10 cellular contexts compared by ENCODE assay signal in the genomic region with DNA sequence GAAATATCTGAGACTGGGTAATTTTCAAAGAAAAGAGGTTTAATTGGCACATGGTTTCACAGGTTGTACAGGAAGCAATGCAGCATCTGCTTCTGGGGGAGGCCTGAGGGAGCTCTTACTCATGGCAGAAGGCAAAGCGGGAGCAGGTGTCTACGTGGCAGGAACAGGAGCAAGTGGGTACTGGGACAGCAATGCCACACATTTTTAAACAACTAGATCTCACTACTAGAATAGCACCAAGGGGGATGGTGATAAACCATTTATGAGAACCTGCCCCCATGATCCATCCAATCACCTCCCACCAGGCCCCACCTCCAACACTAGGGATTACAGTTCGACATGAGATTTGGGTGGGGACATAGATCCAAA. TPM values are rescaled to one million over a fixed set of nuclear protein-coding genes. Genes with fewer than 3 reads are reported as not detected.
DNase-seq lines count a peak whose midpoint lies in the region; ATAC-seq and TF ChIP-seq lines count a peak whose summit lies in the region.
"Had no signal": no experiment of that assay in that cellular context is flagged by ENCODE, and none has a peak within 500 bp of the region (broad histone marks: within the 10 kb centered on the region; RNA-seq: fewer than 3 reads in every experiment).

No MANE protein-coding gene starts in this region.

- no peaks in the 10 kb centered on the region for H3K4me1 ChIP-seq in mesendoderm (ENCODE audit: control insufficient read depth, low read depth, low read length)

- peak; percentile 9 for DNase-seq in activated CD4-positive, alpha-beta T cell treated with anti-CD3 and anti-CD28 coated beads, Interleukin-2, amount 10 ng/mL, durations not matched to agents 7 days and 5 days
- peak; percentile 48 for DNase-seq in osteocyte (ENCODE audit: extremely low spot score, unreplicated experiment)
- no peak for DNase-seq in left cardiac atrium
- no peak for DNase-seq in NCI-H2107 treated with DMSO at 0.1 percent for 48 hours (lab: John Stamatoyannopoulos, UW; ENCODE audit: unreplicated experiment)
- no peak for DNase-seq in mesendoderm
- no peak for DNase-seq in COLO829 (ENCODE audit: low spot score)
- DNase-seq: activated gamma-delta T cell treated with Interleukin-2 at 50 U/mL for 16 hours had no signal

- H3K18ac ChIP-seq in mesendoderm (ENCODE audit: low read length), result no peak overlapping the region

- H3K9ac ChIP-seq in mesendoderm (ENCODE audit: low read length), result no peak overlapping the region

- H3K79me2 ChIP-seq in mesendoderm (ENCODE audit: control insufficient read depth, insufficient read depth, low read length), result no peaks in the 10 kb centered on the region

- H3K27ac Mint-ChIP-seq in activated CD4-positive, alpha-beta T cell treated with anti-CD3 and anti-CD28 coated beads, Interleukin-2, amount 10 ng/mL, durations not matched to agents 7 days and 5 days, result peak overlapping the region; percentile 86
- H3K27ac Mint-ChIP-seq in osteocyte (ENCODE audit: unreplicated experiment), result no peak overlapping the region

- no peak overlapping the region for H2BK120ac ChIP-seq in mesendoderm (ENCODE audit: low read depth, low read length)

- H3K9me3 Mint-ChIP-seq in activated CD4-positive, alpha-beta T cell treated with anti-CD3 and anti-CD28 coated beads, Interleukin-2, amount 10 ng/mL, durations not matched to agents 7 days and 5 days, result peaks cover 7% of the 10 kb centered on the region
- no peaks in the 10 kb centered on the region for H3K9me3 Mint-ChIP-seq in osteocyte (ENCODE audit: unreplicated experiment)

- ATAC-seq in GM18868 (IDR thresholded peaks at IDR 0.05; ENCODE audit: unreplicated experiment), result peak; percentile 11
- peak; percentile 24 for ATAC-seq in HG02610 (IDR thresholded peaks at IDR 0.05; ENCODE audit: unreplicated experiment)
- no peak for ATAC-seq in left cardiac atrium

- no peak overlapping the region for H2BK15ac ChIP-seq in mesendoderm (replicated peaks; ENCODE audit: low read depth)

- POLR2A ChIA-PET in activated CD4-positive, alpha-beta T cell treated with anti-CD3 and anti-CD28 coated beads, Interleukin-2, amount 10 ng/mL, durations not matched to agents 7 days and 5 days (lab: Charles Lee), result interaction anchor here (1.1 kb wide), 1 partner anchor 47 kb away, joined by 3 read pairs; the partner anchor contains the start of gene HOMER1

- intact Hi-C loops in left cardiac atrium (cut with DNase I), result no loop called here

- H3K4me1 Mint-ChIP-seq in activated CD4-positive, alpha-beta T cell treated with anti-CD3 and anti-CD28 coated beads, Interleukin-2, amount 10 ng/mL, durations not matched to agents 7 days and 5 days, result peaks cover 35% of the 10 kb centered on the region
- peaks cover 13% of the 10 kb centered on the region for H3K4me1 Mint-ChIP-seq in osteocyte (ENCODE audit: unreplicated experiment)

- H3K4me3 ChIP-seq in mesendoderm (ENCODE audit: low read length), result no peak overlapping the region
- H3K4me3 ChIP-seq: esophagus muscularis mucosa had no signal

- H3K23ac ChIP-seq in mesendoderm (ENCODE audit: low read length), result no peak overlapping the region

- CTCF ChIA-PET in activated CD4-positive, alpha-beta T cell treated with anti-CD3 and anti-CD28 coated beads, Interleukin-2, amount 10 ng/mL, durations not matched to agents 7 days and 5 days (lab: Charles Lee), result interaction anchor here (0.9 to 1.2 kb wide), 2 partner anchors 13 to 522 kb away, joined by 3 read pairs; no protein-coding TSS in a partner anchor

- H3K36me3 Mint-ChIP-seq in activated CD4-positive, alpha-beta T cell treated with anti-CD3 and anti-CD28 coated beads, Interleukin-2, amount 10 ng/mL, durations not matched to agents 7 days and 5 days (ENCODE audit: low read depth), result peaks cover 19% of the 10 kb centered on the region
- no peaks in the 10 kb centered on the region for H3K36me3 Mint-ChIP-seq in osteocyte (ENCODE audit: unreplicated experiment)

- no peaks in the 10 kb centered on the region for H3K27me3 ChIP-seq in mesendoderm (ENCODE audit: insufficient read depth, low read length, poor library complexity)
- H3K27me3 ChIP-seq: esophagus muscularis mucosa had no signal

- H3K27me3 Mint-ChIP-seq in activated CD4-positive, alpha-beta T cell treated with anti-CD3 and anti-CD28 coated beads, Interleukin-2, amount 10 ng/mL, durations not matched to agents 7 days and 5 days, result no peaks in the 10 kb centered on the region
- H3K27me3 Mint-ChIP-seq in osteocyte (ENCODE audit: unreplicated experiment), result no peaks in the 10 kb centered on the region

- H2AK5ac ChIP-seq in mesendoderm (ENCODE audit: low read length), result no peak overlapping the region

- no peak overlapping the region for H4K5ac ChIP-seq in mesendoderm (ENCODE audit: low read length)

- H3K4me2 ChIP-seq in mesendoderm (ENCODE audit: low read length), result no peak overlapping the region

- H3K27ac ChIP-seq in mesendoderm (ENCODE audit: low read depth, low read length), result no peak overlapping the region
- H3K27ac ChIP-seq: esophagus muscularis mucosa had no signal

- H4K8ac ChIP-seq in mesendoderm (ENCODE audit: low read depth, low read length), result no peak overlapping the region

- no CpG with 5 or more reads among the region's 3 CpGs for WGBS in mesendoderm (ENCODE audit: extremely low coverage, insufficient coverage, low lambda C conversion rate)

- no peak overlapping the region for H3K4me3 Mint-ChIP-seq in activated CD4-positive, alpha-beta T cell treated with anti-CD3 and anti-CD28 coated beads, Interleukin-2, amount 10 ng/mL, durations not matched to agents 7 days and 5 days
- no peak overlapping the region for H3K4me3 Mint-ChIP-seq in osteocyte (ENCODE audit: unreplicated experiment)

- H3K4ac ChIP-seq in mesendoderm (ENCODE audit: low read depth, low read length), result no peak overlapping the region

- no peaks in the 10 kb centered on the region for H3K36me3 ChIP-seq in mesendoderm (ENCODE audit: control insufficient read depth, insufficient read depth, low read length)
- H3K36me3 ChIP-seq: esophagus muscularis mucosa had no signal

- TF ChIP-seq CTCF in osteocyte (IDR thresholded peaks at IDR 0.05), result no peak

- H3K56ac ChIP-seq in mesendoderm (ENCODE audit: low read length), result no peak overlapping the region

- no peaks in the 10 kb centered on the region for H3K79me1 ChIP-seq in mesendoderm (ENCODE audit: low read length)

- no peak overlapping the region for H2BK5ac ChIP-seq in mesendoderm (ENCODE audit: low read length)

RNA-seq across cellular contexts. Expression of gene HOMER1, which starts 47.6 kb away (rescaled TPM):
- 1 to 10 TPM; 1.9 to 2.6 TPM for total RNA-seq in activated CD4-positive, alpha-beta T cell treated with anti-CD3 and anti-CD28 coated beads, Interleukin-2, amount 10 ng/mL, durations not matched to agents 7 days and 5 days
- total RNA-seq in osteocyte (7.2 and 8.5 TPM in 2 replicates), left cardiac atrium (10 to 100 TPM; 25.6 to 35.4 TPM)
- polyA plus RNA-seq in mesendoderm (2013, experiment 1 of 2), result 67.4 TPM
- 65.4 TPM for polyA plus RNA-seq in mesendoderm (2013, experiment 2 of 2)

RNA-seq across cellular contexts. Expression of gene TENT2, which starts 50.7 kb away (rescaled TPM):
- 10 to 100 TPM; 78.4 to 87.9 TPM for total RNA-seq in activated CD4-positive, alpha-beta T cell treated with anti-CD3 and anti-CD28 coated beads, Interleukin-2, amount 10 ng/mL, durations not matched to agents 7 days and 5 days
- total RNA-seq in osteocyte (60.6 and 61.8 TPM in 2 replicates), left cardiac atrium (10 to 100 TPM; 27.8 to 34.6 TPM)
- 16.7 TPM for polyA plus RNA-seq in mesendoderm (2013, experiment 1 of 2)
- 17.0 TPM for polyA plus RNA-seq in mesendoderm (2013, experiment 2 of 2)

Comparison
In these comparisons a context has a peak if more than half of its experiments do, and no peak if none do; other contexts are left out.
1. ATAC-seq: peak in GM18868 (single experiment) and HG02610 (single experiment); none in left cardiac atrium (0 of 2).
2. DNase-seq: peak in activated CD4-positive, alpha-beta T cell treated with anti-CD3 and anti-CD28 coated beads, Interleukin-2, amount 10 ng/mL, durations not matched to agents 7 days and 5 days (single experiment) and osteocyte (single experiment); none in left cardiac atrium (single experiment), NCI-H2107 treated with DMSO at 0.1 percent for 48 hours (single experiment), mesendoderm (single experiment) and COLO829 (single experiment).